Comparison of ENCODE assay signal across 8 cellular contexts in genomic region chr3:139173372-139174108, GRCh38.
DNase-seq lines count a peak whose midpoint lies in the region; ATAC-seq and TF ChIP-seq lines count a peak whose summit lies in the region.

No MANE protein-coding gene starts in this region.

- POLR2A ChIA-PET in Panc1 (lab: Charles Lee) = interaction anchor here (0.6 kb wide), 1 partner anchor 100 kb away, joined by 3 read pairs; no protein-coding TSS in a partner anchor

- CTCF ChIA-PET in Panc1 (lab: Charles Lee) = no interaction called here

- H3K4me3 ChIP-seq in Panc1 (ENCODE audit: low read depth in 2 of 2, low read length in 2 of 2) = peak overlapping the region; percentile 27 to 51
- H3K4me3 ChIP-seq in fibroblast of pulmonary artery (replicated peaks; ENCODE audit: low read depth, low read length) = no peak overlapping the region
- H3K4me3 ChIP-seq in neural progenitor cell = no peak overlapping the region
- H3K4me3 ChIP-seq in tibial artery = peak overlapping the region in 1 of 2 donors; percentile 38

- H3K79me2 ChIP-seq in neural progenitor cell (ENCODE audit: low read depth) = no peaks in the 10 kb centered on the region

- no peak overlapping the region for H3K27ac Mint-ChIP-seq in neural progenitor cell

- no peak overlapping the region for H3K4me3 Mint-ChIP-seq in neural progenitor cell

- peak; percentile 73 for DNase-seq in DMS 273 (lab: John Stamatoyannopoulos, UW; ENCODE audit: unreplicated experiment)
- peak; percentile 8 for DNase-seq in Panc1 (ENCODE audit: low read depth, low spot score)
- peak; percentile 11 for DNase-seq in fibroblast of pulmonary artery (ENCODE audit: low read depth)
- DNase-seq in putamen (ENCODE audit: low spot score) = peak; percentile 83
- no peak for DNase-seq in HuH-7 (ENCODE audit: low spot score)
- no peak for DNase-seq in neural progenitor cell (ENCODE audit: low spot score)
- DNase-seq in tibial artery = no peak
- no peak for DNase-seq in HPDE6-E6E7 (ENCODE audit: extremely low spot score)

- H3K4me1 Mint-ChIP-seq in neural progenitor cell = no peaks in the 10 kb centered on the region

- H3K27ac ChIP-seq in Panc1 (ENCODE audit: low read length) = peak overlapping the region; percentile 64
- no peak overlapping the region for H3K27ac ChIP-seq in neural progenitor cell
- H3K27ac ChIP-seq in tibial artery = no peak overlapping the region

- H2AFZ ChIP-seq in neural progenitor cell (replicated peaks) = no peak overlapping the region

- in situ Hi-C loops in Panc1 (cut with HindIII; ENCODE audit: low pct_unique_long_range_greater_than_20kb, low sequenced_read_pairs) = no loop called here

- H3K36me3 ChIP-seq in Panc1 (ENCODE audit: control insufficient read depth, insufficient read depth, low read length) = no peaks in the 10 kb centered on the region
- no peaks in the 10 kb centered on the region for H3K36me3 ChIP-seq in neural progenitor cell
- no peaks in the 10 kb centered on the region for H3K36me3 ChIP-seq in tibial artery

- intact Hi-C loops in Panc1 (cut with micrococcal nuclease; ENCODE audit: unreplicated experiment) (no loop called here), tibial artery (cut with DNase I; ENCODE audit: low total_unique reads) (no loop called here)

- BruUV-seq in Panc1 (replicated peaks; lab: Mats Ljungman, UMichigan) = no TSS peak

- H3K9me3 Mint-ChIP-seq in neural progenitor cell = peaks cover 10% of the 10 kb centered on the region

- TF ChIP-seq CTCF in Panc1 (IDR thresholded peaks at IDR 0.05) (no peak), fibroblast of pulmonary artery (IDR thresholded peaks at IDR 0.05; ENCODE audit: low read length, missing control alignments) (no peak), neural progenitor cell (IDR thresholded peaks at IDR 0.05) (no peak), tibial artery (IDR thresholded peaks at IDR 0.05) (no peak)

- H4K20me1 ChIP-seq in neural progenitor cell (ENCODE audit: low read depth) = no peaks in the 10 kb centered on the region

- H3K4me1 ChIP-seq in Panc1 (ENCODE audit: control insufficient read depth, insufficient read depth, low read length) (peaks cover 8% of the 10 kb centered on the region; the same call in 1 of the 2 replicates), neural progenitor cell (no peaks in the 10 kb centered on the region), tibial artery (no peaks in the 10 kb centered on the region)

- H3K27me3 ChIP-seq in Panc1 (ENCODE audit: control insufficient read depth, insufficient read depth, low read length) (no peaks in the 10 kb centered on the region), neural progenitor cell (peaks cover 17% of the 10 kb centered on the region), tibial artery (no peaks in the 10 kb centered on the region)

- no peaks in the 10 kb centered on the region for H3K27me3 Mint-ChIP-seq in neural progenitor cell (ENCODE audit: insufficient read depth, low read depth)

- no peaks in the 10 kb centered on the region for H3F3A ChIP-seq in neural progenitor cell (ENCODE audit: low read depth)

- H3K9me3 ChIP-seq in Panc1 (ENCODE audit: control insufficient read depth, insufficient read depth, low read depth, low read length) (no peaks in the 10 kb centered on the region), neural progenitor cell (ENCODE audit: low read depth) (no peaks in the 10 kb centered on the region), tibial artery (peaks cover 0 to 10% (median 9%) of the 10 kb centered on the region in 3 donors)

- no peaks in the 10 kb centered on the region for H3K36me3 Mint-ChIP-seq in neural progenitor cell

- no peak overlapping the region for H3K9ac ChIP-seq in neural progenitor cell

- H3K4me2 ChIP-seq in neural progenitor cell = no peak overlapping the region

- peak; percentile 92 for ATAC-seq in Panc1

Comparison
In these comparisons a context has a peak if more than half of its experiments do, and no peak if none do; other contexts are left out.
1. DNase-seq: peak in DMS 273 (single experiment), Panc1 (single experiment), fibroblast of pulmonary artery (single experiment) and putamen (single experiment); none in HuH-7 (single experiment), neural progenitor cell (single experiment), tibial artery (0 of 2) and HPDE6-E6E7 (single experiment).
2. H3K4me3 ChIP-seq: peak in Panc1 (2 of 2); none in fibroblast of pulmonary artery (single experiment) and neural progenitor cell (single experiment).